8 cellular contexts compared by ENCODE assay signal in genomic region chr19:40089462-40089861, GRCh38. TPM values are rescaled to one million over a fixed set of nuclear protein-coding genes. Genes with fewer than 3 reads are reported as not detected.
DNase-seq lines count a peak whose midpoint lies in the region; ATAC-seq and TF ChIP-seq lines count a peak whose summit lies in the region.

No MANE protein-coding gene starts in this region.

- no peak for DNase-seq in T-helper 17 cell
- peak in 1 of 2 donors; percentile 7 for DNase-seq in foreskin fibroblast
- DNase-seq in retinal pigment epithelial cell (ENCODE audit: low read depth) = no peak
- no peak for DNase-seq in NCI-H510A (lab: John Stamatoyannopoulos, UW)
- no peak for DNase-seq in activated effector memory CD4-positive, alpha-beta T cell treated with Interleukin-2 at 50 U/mL for 16 hours

- H3K27ac Mint-ChIP-seq in T-helper 17 cell = peak overlapping the region; percentile 100

- H3K4me3 ChIP-seq in GM08714 (ENCODE audit: low read length) (peak overlapping the region; percentile 97), foreskin fibroblast (ENCODE audit: low read depth in 1 of 2, low read length in 2 of 2) (peak overlapping the region; percentile 81 to 90), retinal pigment epithelial cell (ENCODE audit: low read length) (peak overlapping the region; percentile 80)

- H3K4me1 Mint-ChIP-seq in T-helper 17 cell = peaks cover 36% of the 10 kb centered on the region

- peak overlapping the region; percentile 100 for H3K4me3 Mint-ChIP-seq in T-helper 17 cell

- no peaks in the 10 kb centered on the region for H3K9me3 ChIP-seq in T-helper 17 cell (ENCODE audit: control insufficient read depth, low read length, poor library complexity, severe bottlenecking)

- H3K36me3 Mint-ChIP-seq in T-helper 17 cell (ENCODE audit: low read depth) = peaks cover 5% of the 10 kb centered on the region

- peaks cover 2% of the 10 kb centered on the region for H3K27me3 Mint-ChIP-seq in T-helper 17 cell

- no peak for TF ChIP-seq CTCF in foreskin fibroblast (IDR thresholded peaks at IDR 0.05; ENCODE audit: low read depth, low read length)
- no peak for TF ChIP-seq CTCF in retinal pigment epithelial cell (conservative IDR thresholded peaks at IDR 0.05; ENCODE audit: low read depth, low read length)

- ATAC-seq in T-helper 17 cell = no peak
- no peak for ATAC-seq in GM21515 (IDR thresholded peaks at IDR 0.05; ENCODE audit: unreplicated experiment)
- ATAC-seq in HG03039 (IDR thresholded peaks at IDR 0.05; ENCODE audit: unreplicated experiment) = no peak

RNA-seq across cellular contexts. Expression of gene ZNF780A, which starts 1.3 kb away (rescaled TPM):
- total RNA-seq in T-helper 17 cell = 1 to 10 TPM; 6.4 to 9.5 TPM

RNA-seq across cellular contexts. Expression of gene ZNF780B, which starts 33.4 kb away (rescaled TPM):
- total RNA-seq in T-helper 17 cell = 10 to 100 TPM; 15.1 to 16.8 TPM
